Comparison of ENCODE assay signal across 25 cellular contexts in genomic region chrX:42803320-42803719, GRCh38. TPM values are rescaled to one million over a fixed set of nuclear protein-coding genes. Genes with fewer than 3 reads are reported as not detected.
DNase-seq lines count a peak whose midpoint lies in the region; ATAC-seq and TF ChIP-seq lines count a peak whose summit lies in the region.
"Had no signal": no experiment of that assay in that cellular context is flagged by ENCODE, and none has a peak within 500 bp of the region (broad histone marks: within the 10 kb centered on the region; RNA-seq: fewer than 3 reads in every experiment).

No MANE protein-coding gene starts in this region.

- no peak for ATAC-seq in GM18909 (IDR thresholded peaks at IDR 0.05; ENCODE audit: poor library complexity, unreplicated experiment)
- ATAC-seq: CD8-positive, alpha-beta T cell; WTC11 had no signal

- H3K4me1 Mint-ChIP-seq in glutamatergic neuron (ENCODE audit: low read depth, unreplicated experiment) = no peaks in the 10 kb centered on the region

- H3K4me3 ChIP-seq in epithelial cell of esophagus (ENCODE audit: low read length) = no peak overlapping the region
- H3K4me3 ChIP-seq: PC-9, vagina had no signal

- H3K27me3 Mint-ChIP-seq in glutamatergic neuron (ENCODE audit: unreplicated experiment) = no peaks in the 10 kb centered on the region
- H3K27me3 Mint-ChIP-seq: activated CD4-positive, alpha-beta memory T cell treated with anti-CD3 and anti-CD28 coated beads for 36 hours had no signal

- no peak for TF ChIP-seq CTCF in epithelial cell of esophagus (IDR thresholded peaks at IDR 0.05; ENCODE audit: insufficient read depth, low read depth, low read length, missing control alignments)
- no peak for TF ChIP-seq CTCF in glutamatergic neuron (IDR thresholded peaks at IDR 0.05; ENCODE audit: partially characterized antibody, unreplicated experiment)
- no peak for TF ChIP-seq CTCF in GM13976 (IDR thresholded peaks at IDR 0.05; ENCODE audit: borderline replicate concordance, control extremely low read depth, extremely low read depth, insufficient read depth, missing control alignments)

- in situ Hi-C loops in GM13976 (cut with MboI; ENCODE audit: low sequenced_read_pairs, unreplicated experiment) = no loop called here

- DNase-seq in EL = peak; percentile 43
- peak; percentile 51 for DNase-seq in NCI-H226
- peak; percentile 59 for DNase-seq in epithelial cell of esophagus (ENCODE audit: low read depth)
- peak; percentile 19 for DNase-seq in renal cortical epithelial cell (ENCODE audit: low read depth)
- no peak for DNase-seq in MV-4-11 (lab: John Stamatoyannopoulos, UW)
- DNase-seq in glutamatergic neuron = no peak
- DNase-seq in GM13976 (ENCODE audit: low spot score) = no peak
- DNase-seq: activated CD4-positive, alpha-beta memory T cell treated with anti-CD3 and anti-CD28 coated beads for 36 hours; activated naive CD4-positive, alpha-beta T cell treated with Interleukin-2 at 50 U/mL for 16 hours; anterior cingulate cortex; CD8-positive, alpha-beta T cell; endodermal cell; foreskin melanocyte; HFFc6; midbrain; NCI-H1417 treated with DMSO at 0.1 percent for 48 hours; nephron progenitor cell; PC-9; stimulated activated CD4-positive, alpha-beta T cell treated with anti-CD3 and anti-CD28 coated beads, Interleukin-4, amount 100 ng/mL, for 24 hours had no signal

- no peak overlapping the region for H3K4me3 Mint-ChIP-seq in glutamatergic neuron (ENCODE audit: unreplicated experiment)
- H3K4me3 Mint-ChIP-seq: activated CD4-positive, alpha-beta memory T cell treated with anti-CD3 and anti-CD28 coated beads for 36 hours; CD8-positive, alpha-beta T cell; endodermal cell; HFFc6; nephron progenitor cell; WTC11 had no signal

- no peaks in the 10 kb centered on the region for H3K9me3 Mint-ChIP-seq in glutamatergic neuron (ENCODE audit: unreplicated experiment)
- H3K9me3 Mint-ChIP-seq: activated CD4-positive, alpha-beta memory T cell treated with anti-CD3 and anti-CD28 coated beads for 36 hours; CD8-positive, alpha-beta T cell; HFFc6 had no signal

- H3K27ac Mint-ChIP-seq in glutamatergic neuron (ENCODE audit: unreplicated experiment) = no peak overlapping the region
- H3K27ac Mint-ChIP-seq: activated CD4-positive, alpha-beta memory T cell treated with anti-CD3 and anti-CD28 coated beads for 36 hours; CD8-positive, alpha-beta T cell; endodermal cell; HFFc6; nephron progenitor cell had no signal

- H3K36me3 Mint-ChIP-seq in glutamatergic neuron (ENCODE audit: unreplicated experiment) = no peaks in the 10 kb centered on the region
- H3K36me3 Mint-ChIP-seq: activated CD4-positive, alpha-beta memory T cell treated with anti-CD3 and anti-CD28 coated beads for 36 hours; CD8-positive, alpha-beta T cell had no signal

RNA-seq across cellular contexts. Expression of gene PPP1R2C, which starts 25.4 kb away (rescaled TPM):
- not detected in 2 replicates for total RNA-seq in renal cortical epithelial cell
- not detected for total RNA-seq in glutamatergic neuron (ENCODE audit: unreplicated experiment)
- total RNA-seq: activated CD4-positive, alpha-beta memory T cell treated with anti-CD3 and anti-CD28 coated beads for 36 hours; CD8-positive, alpha-beta T cell; endodermal cell; HFFc6; HT-29; PC-9; skeletal muscle tissue; T-helper 2 cell treated with Interferon-gamma antibody and Interleukin-4, amounts not matched to agents 100 ng/mL and 5 ng/mL, for 36 hours; vagina; WTC11 had no signal

Comparison
In these comparisons a context has a peak if more than half of its experiments do, and no peak if none do; other contexts are left out.
1. DNase-seq: peak in EL (single experiment), NCI-H226 (single experiment), epithelial cell of esophagus (single experiment) and renal cortical epithelial cell (single experiment); none in MV-4-11 (single experiment), glutamatergic neuron (single experiment) and GM13976 (single experiment).